ENCODE assay signal across 8 cellular contexts in the genomic region with DNA sequence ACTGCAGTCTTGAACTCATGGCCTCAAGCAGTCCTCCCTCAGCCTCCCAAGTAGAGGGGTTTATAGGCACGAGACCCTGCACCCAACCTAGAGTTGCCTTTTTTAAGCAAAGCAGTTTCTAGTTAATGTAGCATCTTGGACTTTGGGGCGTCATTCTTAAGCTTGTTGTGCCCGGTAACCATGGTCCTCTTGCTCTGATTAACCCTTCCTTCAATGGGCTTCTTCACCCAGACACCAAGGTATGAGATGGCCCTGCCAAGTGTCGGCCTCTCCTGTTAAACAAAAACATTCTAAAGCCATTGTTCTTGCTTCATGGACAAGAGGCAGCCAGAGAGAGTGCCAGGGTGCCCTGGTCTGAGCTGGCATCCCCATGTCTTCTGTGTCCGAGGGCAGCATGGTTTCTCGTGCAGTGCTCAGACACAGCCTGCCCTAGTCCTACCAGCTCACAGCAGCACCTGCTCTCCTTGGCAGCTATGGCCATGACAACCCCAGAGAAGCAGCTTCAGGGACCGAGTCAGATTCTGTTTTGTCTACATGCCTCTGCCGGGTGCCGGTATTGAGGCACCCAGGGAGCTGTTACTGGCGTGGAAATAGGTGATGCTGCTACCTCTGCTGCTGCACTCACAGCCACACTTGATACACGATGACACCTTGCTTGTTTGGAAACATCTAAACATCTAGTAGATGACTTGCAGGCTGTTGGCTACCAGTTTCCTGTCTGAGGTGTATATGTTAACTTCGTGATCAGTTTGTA. TPM values are rescaled to one million over a fixed set of nuclear protein-coding genes. Genes with fewer than 3 reads are reported as not detected.
DNase-seq lines count a peak whose midpoint lies in the region; ATAC-seq and TF ChIP-seq lines count a peak whose summit lies in the region.

No MANE protein-coding gene starts in this region.

- H3K27me3 Mint-ChIP-seq in activated CD4-positive, alpha-beta T cell treated with anti-CD3 and anti-CD28 coated beads for 36 hours: no peaks in the 10 kb centered on the region
- H3K27me3 Mint-ChIP-seq in IgD-negative memory B cell: no peaks in the 10 kb centered on the region
- no peaks in the 10 kb centered on the region for H3K27me3 Mint-ChIP-seq in activated naive CD8-positive, alpha-beta T cell
- peaks cover 18% of the 10 kb centered on the region for H3K27me3 Mint-ChIP-seq in neural crest cell (ENCODE audit: low read depth)

- H3K27ac Mint-ChIP-seq in activated CD4-positive, alpha-beta T cell treated with anti-CD3 and anti-CD28 coated beads for 36 hours: peak overlapping the region; percentile 24
- peak overlapping the region in 2 of 3 donors; percentile 85 for H3K27ac Mint-ChIP-seq in IgD-negative memory B cell
- peak overlapping the region; percentile 92 for H3K27ac Mint-ChIP-seq in activated naive CD8-positive, alpha-beta T cell
- no peak overlapping the region for H3K27ac Mint-ChIP-seq in neural crest cell (ENCODE audit: unreplicated experiment)

- ATAC-seq in activated CD4-positive, alpha-beta T cell treated with anti-CD3 and anti-CD28 coated beads for 36 hours: no peak
- ATAC-seq in GM18873 (IDR thresholded peaks at IDR 0.05; ENCODE audit: low FRiP score, unreplicated experiment): no peak

- CTCF ChIA-PET in activated CD4-positive, alpha-beta T cell treated with anti-CD3 and anti-CD28 coated beads for 36 hours (lab: Charles Lee): interaction anchor here (0.7 kb wide), 1 partner anchor 44 kb away, joined by 3 read pairs; no protein-coding TSS in a partner anchor

- peaks cover 48% of the 10 kb centered on the region for H3K36me3 Mint-ChIP-seq in activated CD4-positive, alpha-beta T cell treated with anti-CD3 and anti-CD28 coated beads for 36 hours (ENCODE audit: low read depth)
- peaks cover 10% of the 10 kb centered on the region for H3K36me3 Mint-ChIP-seq in IgD-negative memory B cell
- peaks cover 11% of the 10 kb centered on the region for H3K36me3 Mint-ChIP-seq in activated naive CD8-positive, alpha-beta T cell
- peaks cover 28% of the 10 kb centered on the region for H3K36me3 Mint-ChIP-seq in neural crest cell (ENCODE audit: low read depth)

- POLR2A ChIA-PET in activated CD4-positive, alpha-beta T cell treated with anti-CD3 and anti-CD28 coated beads for 36 hours (lab: Charles Lee): interaction anchor here (0.6 to 1.1 kb wide), 3 partner anchors 56 to 123 kb away, joined by 3 to 5 read pairs (median 4); a partner anchor contains a TSS

- no peak for TF ChIP-seq CTCF in neural crest cell (conservative IDR thresholded peaks at IDR 0.05)

- DNase-seq in activated CD4-positive, alpha-beta T cell treated with anti-CD3 and anti-CD28 coated beads for 36 hours: peak; percentile 31
- DNase-seq in activated CD4-positive, alpha-beta T cell treated with anti-CD3 and anti-CD28 coated beads for 1 hour: no peak
- DNase-seq in neural crest cell (ENCODE audit: low read depth, low spot score) (no peak), NK-92 (lab: John Stamatoyannopoulos, UW; ENCODE audit: unreplicated experiment) (no peak)
- DNase-seq in effector CD4-positive, alpha-beta T cell: no peak

- no peaks in the 10 kb centered on the region for H3K9me3 Mint-ChIP-seq in activated CD4-positive, alpha-beta T cell treated with anti-CD3 and anti-CD28 coated beads for 36 hours (ENCODE audit: low read depth)
- H3K9me3 Mint-ChIP-seq in IgD-negative memory B cell (no peaks in the 10 kb centered on the region), neural crest cell (no peaks in the 10 kb centered on the region)
- no peaks in the 10 kb centered on the region for H3K9me3 Mint-ChIP-seq in activated naive CD8-positive, alpha-beta T cell (ENCODE audit: low read depth)

- intact Hi-C loops in activated CD4-positive, alpha-beta T cell treated with anti-CD3 and anti-CD28 coated beads for 36 hours (cut with DNase I, micrococcal nuclease): loop anchor here (2.0 to 5.0 kb wide), 3 partner anchors 77 to 762 kb away; a partner anchor contains a TSS

- H3K4me3 Mint-ChIP-seq in activated CD4-positive, alpha-beta T cell treated with anti-CD3 and anti-CD28 coated beads for 36 hours: peak overlapping the region; percentile 95
- H3K4me3 Mint-ChIP-seq in IgD-negative memory B cell (peak overlapping the region; percentile 16 to 87 (median 68)), neural crest cell (peak overlapping the region; percentile 92)
- H3K4me3 Mint-ChIP-seq in activated naive CD8-positive, alpha-beta T cell: peak overlapping the region; percentile 92

- H3K4me1 Mint-ChIP-seq in activated CD4-positive, alpha-beta T cell treated with anti-CD3 and anti-CD28 coated beads for 36 hours: peaks cover 49% of the 10 kb centered on the region
- H3K4me1 Mint-ChIP-seq in IgD-negative memory B cell: peaks cover 35 to 51% (median 35%) of the 10 kb centered on the region in 3 donors
- peaks cover 38% of the 10 kb centered on the region for H3K4me1 Mint-ChIP-seq in activated naive CD8-positive, alpha-beta T cell (ENCODE audit: low read depth)
- H3K4me1 Mint-ChIP-seq in neural crest cell: peaks cover 55% of the 10 kb centered on the region

RNA-seq across cellular contexts. Expression of a gene that starts 3.3 kb away (rescaled TPM):
- 1,000 to 10,000 TPM; 2,518 to 3,038 TPM for total RNA-seq in activated CD4-positive, alpha-beta T cell treated with anti-CD3 and anti-CD28 coated beads for 36 hours
- polyA plus RNA-seq in IgD-negative memory B cell: 6,684 TPM
- 2,012 and 2,013 TPM in 2 replicates for total RNA-seq in neural crest cell

RNA-seq across cellular contexts. Expression of a gene that starts 11.7 kb away (rescaled TPM):
- 10 to 100 TPM; 17.3 to 18.7 TPM for total RNA-seq in activated CD4-positive, alpha-beta T cell treated with anti-CD3 and anti-CD28 coated beads for 36 hours
- not detected for polyA plus RNA-seq in IgD-negative memory B cell
- 2.7 and 3.1 TPM in 2 replicates for total RNA-seq in neural crest cell

RNA-seq across cellular contexts. Expression of a gene that starts 49.6 kb away (rescaled TPM):
- total RNA-seq in activated CD4-positive, alpha-beta T cell treated with anti-CD3 and anti-CD28 coated beads for 36 hours: not detected
- polyA plus RNA-seq in IgD-negative memory B cell: not detected
- 0.21 and 0.41 TPM in 2 replicates for total RNA-seq in neural crest cell

RNA-seq across cellular contexts. Expression of a gene that starts 55.6 kb away (rescaled TPM):
- 10 to 100 TPM; 68.6 to 76.7 TPM for total RNA-seq in activated CD4-positive, alpha-beta T cell treated with anti-CD3 and anti-CD28 coated beads for 36 hours
- polyA plus RNA-seq in IgD-negative memory B cell: 47.0 TPM
- total RNA-seq in neural crest cell: 134 and 137 TPM in 2 replicates
